8 cellular contexts compared by ENCODE assay signal in genomic region chr15:50424066-50424890, GRCh38. TPM values are rescaled to one million over a fixed set of nuclear protein-coding genes. Genes with fewer than 3 reads are reported as not detected.
DNase-seq lines count a peak whose midpoint lies in the region; ATAC-seq and TF ChIP-seq lines count a peak whose summit lies in the region.

Gene USP8, plus strand, starts transcription at chr15:50424405. Its CDS starts 14,669 bp downstream, at chr15:50439074.

- H3K36me3 ChIP-seq in prostate gland (no peaks in the 10 kb centered on the region), urinary bladder (ENCODE audit: insufficient read depth) (no peaks in the 10 kb centered on the region)

- H3K4me1 ChIP-seq in prostate gland (replicated peaks): peaks cover 4% of the 10 kb centered on the region
- H3K4me1 ChIP-seq in urinary bladder (ENCODE audit: insufficient read depth): peaks cover 3% of the 10 kb centered on the region

- H3K27ac ChIP-seq in angular gyrus (ENCODE audit: low read depth, low read length) (peak within 1 kb of the TSS; percentile 93), prostate gland (peak within 1 kb of the TSS; percentile 90), urinary bladder (ENCODE audit: low read depth) (peak within 1 kb of the TSS; percentile 63)

- WGBS in prostate gland: under 1% methylated on average over 43 of the region's 55 CpGs
- under 1% methylated on average over 55 of the region's 55 CpGs for WGBS in urinary bladder

- intact Hi-C loops in left ventricle myocardium superior (cut with micrococcal nuclease): no loop called here
- intact Hi-C loops in prostate gland (cut with DNase I): loop anchor here (10.0 kb wide), 1 partner anchor 69 kb away; the partner anchor contains the start of gene GABPB1

- peak; percentile 82 to 92 for DNase-seq in NCI-H187 (lab: John Stamatoyannopoulos, UW)
- peak; percentile 77 to 96 (median 88) for DNase-seq in T-helper 2 cell
- DNase-seq in left ventricle myocardium superior: peak; percentile 98
- peak; percentile 92 for DNase-seq in prostate gland (ENCODE audit: low spot score)

- H3K27me3 ChIP-seq in prostate gland (replicated peaks; ENCODE audit: insufficient read depth): no peaks in the 10 kb centered on the region

- H3K9me3 ChIP-seq in prostate gland: no peaks in the 10 kb centered on the region

- TF ChIP-seq POLR2A in prostate gland (IDR thresholded peaks at IDR 0.05): peak; percentile 84

- peak within 1 kb of the TSS; percentile 61 to 74 for H3K4me3 ChIP-seq in prostate gland
- H3K4me3 ChIP-seq in urinary bladder (ENCODE audit: low read depth, low read length): peak within 1 kb of the TSS; percentile 58

- ATAC-seq in GM18498 (IDR thresholded peaks at IDR 0.05; ENCODE audit: unreplicated experiment): peak; percentile 97
- ATAC-seq in HG02938 (IDR thresholded peaks at IDR 0.05; ENCODE audit: unreplicated experiment): peak; percentile 93
- peak; percentile 99 for ATAC-seq in left ventricle myocardium superior

- no peak for TF ChIP-seq CTCF in prostate gland (IDR thresholded peaks at IDR 0.05)

RNA-seq across cellular contexts. Expression of gene USP8, which starts in this region (rescaled TPM):
- total RNA-seq in left ventricle myocardium superior (43.3 TPM), prostate gland (10 to 100 TPM; 56.3 to 80.5 TPM), urinary bladder (100 TPM)
- polyA plus RNA-seq in urinary bladder: 34.5 TPM

Comparison
In these comparisons a context has a peak if more than half of its experiments do, and no peak if none do; other contexts are left out.
1. Peak in every context shown above with its lines: DNase-seq, ATAC-seq, H3K4me3 ChIP-seq and H3K27ac ChIP-seq.